In genomic region chr2:36965751-36966369, GRCh38 we compare ENCODE assay signal across 1 cellular context.
A peak's percentile ranks its signal among the peaks of the same experiment; 100 is the strongest.
TF ChIP-seq lines count a peak whose summit lies in the region.

No MANE protein-coding gene starts in this region.

TF ChIP-seq in K562, 482 proteins besides CTCF, POLR2A, EP300 and RAD21 (continued from another document and continues in another):
- TF ChIP-seq SNRNP70 (optimal IDR thresholded peaks at IDR 0.05; ENCODE audit: low read depth, low read length) (no peak), CREB1 (IDR thresholded peaks at IDR 0.05) (peak; percentile 39; the same call in 1 of the 2 replicates), CREB1 (CRISPR knock-in tag; IDR thresholded peaks at IDR 0.05) (no peak), ASH1L (IDR thresholded peaks at IDR 0.05; ENCODE audit: borderline replicate concordance, low read depth, partially characterized antibody) (no peak), MLLT1 (IDR thresholded peaks at IDR 0.05) (no peak), PYGO2 (tag; IDR thresholded peaks at IDR 0.05) (no peak), ILK (tag; IDR thresholded peaks at IDR 0.05; ENCODE audit: borderline replicate concordance, low read depth) (no peak), HES1 (IDR thresholded peaks at IDR 0.05; ENCODE audit: low read depth) (no peak), ARHGAP35 (IDR thresholded peaks at IDR 0.05; ENCODE audit: partially characterized antibody) (no peak), VEZF1 (CRISPR knock-in tag; IDR thresholded peaks at IDR 0.05) (no peak), NFRKB (IDR thresholded peaks at IDR 0.05; ENCODE audit: low read depth) (no peak), LCOR (CRISPR knock-in tag; IDR thresholded peaks at IDR 0.05) (no peak), NR1H2 (CRISPR knock-in tag; IDR thresholded peaks at IDR 0.05) (no peak), MYNN (IDR thresholded peaks at IDR 0.05) (no peak), MYNN (CRISPR knock-in tag; IDR thresholded peaks at IDR 0.05) (no peak), ZNF639 (CRISPR knock-in tag; conservative IDR thresholded peaks at IDR 0.05 in 1 of 2, IDR thresholded peaks at IDR 0.05 in 1 of 2) (no peak), DPF2 (IDR thresholded peaks at IDR 0.05) (0 out of 2 replicates have a peak, but pooled peaks have one; percentile 12), TARDBP (IDR thresholded peaks at IDR 0.05) (no peak), NR2C2 (CRISPR knock-in tag; IDR thresholded peaks at IDR 0.05) (no peak), NR2C2 (tag; IDR thresholded peaks at IDR 0.05) (no peak), FOXA3 (CRISPR knock-in tag; conservative IDR thresholded peaks at IDR 0.05 in 1 of 2, IDR thresholded peaks at IDR 0.05 in 1 of 2) (no peak), ZNF740 (CRISPR knock-in tag; IDR thresholded peaks at IDR 0.05) (no peak), ZNF740 (tag; IDR thresholded peaks at IDR 0.05) (no peak), KDM5B (IDR thresholded peaks at IDR 0.05; ENCODE audit: insufficient replicate concordance, low read depth, low read length) (no peak), ZNF583 (CRISPR knock-in tag; IDR thresholded peaks at IDR 0.05) (no peak), ZFP91 (CRISPR knock-in tag; IDR thresholded peaks at IDR 0.05) (no peak), HDAC3 (IDR thresholded peaks at IDR 0.05; ENCODE audit: borderline replicate concordance, partially characterized antibody) (no peak), ZBTB34 (CRISPR knock-in tag; IDR thresholded peaks at IDR 0.05) (no peak), NR0B1 (IDR thresholded peaks at IDR 0.05; ENCODE audit: partially characterized antibody) (no peak), RBM17 (IDR thresholded peaks at IDR 0.05; ENCODE audit: borderline replicate concordance, low read depth, low read length) (no peak), TFAM (CRISPR knock-in tag; conservative IDR thresholded peaks at IDR 0.05) (no peak), FOXJ3 (CRISPR knock-in tag; IDR thresholded peaks at IDR 0.05) (no peak), GABPB2 (CRISPR knock-in tag; conservative IDR thresholded peaks at IDR 0.05) (no peak), NBN (IDR thresholded peaks at IDR 0.05; ENCODE audit: low read depth) (no peak), ARID2 (IDR thresholded peaks at IDR 0.05) (no peak), RB1 (IDR thresholded peaks at IDR 0.05; ENCODE audit: low read depth) (no peak), TCF15 (CRISPR knock-in tag; IDR thresholded peaks at IDR 0.05) (no peak), ZNF668 (CRISPR knock-in tag; IDR thresholded peaks at IDR 0.05) (no peak), RBM25 (IDR thresholded peaks at IDR 0.05; ENCODE audit: low read depth, low read length, severe bottlenecking) (no peak), BCOR (IDR thresholded peaks at IDR 0.05) (peak; percentile 14; the same call in 1 of the 2 replicates), BRF2 (IDR thresholded peaks at IDR 0.05; ENCODE audit: borderline replicate concordance, insufficient read depth, insufficient read length) (no peak), KDM1A (IDR thresholded peaks at IDR 0.05) (peak in 1 of 2 experiments; percentile 76; a peak in 1 of 4 replicates), CUX1 (CRISPR knock-in tag; IDR thresholded peaks at IDR 0.05) (no peak), ARID3B (CRISPR knock-in tag; IDR thresholded peaks at IDR 0.05; ENCODE audit: borderline replicate concordance) (no peak), ETV5 (CRISPR knock-in tag; IDR thresholded peaks at IDR 0.05; ENCODE audit: low read depth) (no peak), PCBP1 (IDR thresholded peaks at IDR 0.05; ENCODE audit: low read depth, low read length, poor library complexity, severe bottlenecking) (no peak), HNRNPL (IDR thresholded peaks at IDR 0.05; ENCODE audit: low read depth, low read length) (no peak), MAFK (IDR thresholded peaks at IDR 0.05; ENCODE audit: low read length) (no peak), ZKSCAN8 (CRISPR knock-in tag; IDR thresholded peaks at IDR 0.05) (no peak)
